In genomic region chrX:49934148-49934547, GRCh38 we compare ENCODE assay signal across 20 cellular contexts. TPM values are rescaled to one million over a fixed set of nuclear protein-coding genes. Genes with fewer than 3 reads are reported as not detected.
DNase-seq lines count a peak whose midpoint lies in the region; ATAC-seq, FAIRE-seq and TF ChIP-seq lines count a peak whose summit lies in the region.
"Had no signal": no experiment of that assay in that cellular context is flagged by ENCODE, and none has a peak within 500 bp of the region (broad histone marks: within the 10 kb centered on the region; RNA-seq: fewer than 3 reads in every experiment).

No MANE protein-coding gene starts in this region.

- H3K36me3 Mint-ChIP-seq in activated T-cell treated with anti-CD3 and anti-CD28 coated beads, Interleukin-2, amount 50 U/mL, for 72 hours (ENCODE audit: insufficient read depth in 2 of 2): no peaks in the 10 kb centered on the region
- no peaks in the 10 kb centered on the region for H3K36me3 Mint-ChIP-seq in CD4-positive, alpha-beta memory T cell

- no peak for ATAC-seq in activated T-cell treated with anti-CD3 and anti-CD28 coated beads, Interleukin-2, amount 50 U/mL, for 72 hours (replicated peaks in 1 of 2)

- POLR2A ChIA-PET in CD4-positive, alpha-beta memory T cell (lab: Charles Lee; ENCODE audit: partially characterized antibody): no interaction called here

- no peak overlapping the region for H3K4me3 Mint-ChIP-seq in activated T-cell treated with anti-CD3 and anti-CD28 coated beads, Interleukin-2, amount 50 U/mL, for 72 hours
- no peak overlapping the region for H3K4me3 Mint-ChIP-seq in CD4-positive, alpha-beta memory T cell
- H3K4me3 Mint-ChIP-seq: IgD-negative memory B cell had no signal

- CTCF ChIA-PET in CD4-positive, alpha-beta memory T cell (lab: Charles Lee; ENCODE audit: partially characterized antibody): no interaction called here

- H3K27ac Mint-ChIP-seq in activated T-cell treated with anti-CD3 and anti-CD28 coated beads, Interleukin-2, amount 50 U/mL, for 72 hours: peak overlapping the region; percentile 57
- no peak overlapping the region for H3K27ac Mint-ChIP-seq in CD4-positive, alpha-beta memory T cell
- H3K27ac Mint-ChIP-seq: IgD-negative memory B cell had no signal

- H3K27ac ChIP-seq in CD4-positive, alpha-beta memory T cell (ENCODE audit: low read depth, low read length): no peak overlapping the region
- H3K27ac ChIP-seq: BLaER1, SK-N-MC had no signal

- H3K27me3 ChIP-seq in CD4-positive, alpha-beta memory T cell (ENCODE audit: insufficient read depth, low read length): no peaks in the 10 kb centered on the region

- FAIRE-seq in GM12892 (lab: Jason Lieb, UNC): no peak
- FAIRE-seq: H54, RCC 7860 had no signal

- H3K4me1 Mint-ChIP-seq in activated T-cell treated with anti-CD3 and anti-CD28 coated beads, Interleukin-2, amount 50 U/mL, for 72 hours (ENCODE audit: low read depth): no peaks in the 10 kb centered on the region
- H3K4me1 Mint-ChIP-seq in CD4-positive, alpha-beta memory T cell: no peaks in the 10 kb centered on the region
- H3K4me1 Mint-ChIP-seq: IgD-negative memory B cell had no signal

- no peaks in the 10 kb centered on the region for H3K36me3 ChIP-seq in CD4-positive, alpha-beta memory T cell (ENCODE audit: insufficient read depth, low read length)
- H3K36me3 ChIP-seq: BLaER1 had no signal

- no peaks in the 10 kb centered on the region for H3K9me3 Mint-ChIP-seq in activated T-cell treated with anti-CD3 and anti-CD28 coated beads, Interleukin-2, amount 50 U/mL, for 72 hours
- H3K9me3 Mint-ChIP-seq in CD4-positive, alpha-beta memory T cell: no peaks in the 10 kb centered on the region

- intact Hi-C loops in CD4-positive, alpha-beta memory T cell (cut with micrococcal nuclease): no loop called here

- no peaks in the 10 kb centered on the region for H3K4me1 ChIP-seq in CD4-positive, alpha-beta memory T cell (ENCODE audit: insufficient read depth, low read length)
- H3K4me1 ChIP-seq: BLaER1 had no signal

- no peak for TF ChIP-seq POLR2A in GM12892 (IDR thresholded peaks at IDR 0.05; ENCODE audit: low read depth, low read length)

- H3K4me3 ChIP-seq in fibroblast of mammary gland (ENCODE audit: control insufficient read depth, low read depth, low read length): no peak overlapping the region
- H3K4me3 ChIP-seq in CD4-positive, alpha-beta memory T cell (ENCODE audit: low read length in 2 of 2): no peak overlapping the region
- H3K4me3 ChIP-seq: BLaER1, SK-N-MC had no signal

- no peak for TF ChIP-seq CTCF in fibroblast of mammary gland (conservative IDR thresholded peaks at IDR 0.05; ENCODE audit: control insufficient read depth, insufficient read depth, low read depth, low read length)

- peaks cover 10% of the 10 kb centered on the region for H3K27me3 Mint-ChIP-seq in activated T-cell treated with anti-CD3 and anti-CD28 coated beads, Interleukin-2, amount 50 U/mL, for 72 hours (ENCODE audit: low read depth)
- no peaks in the 10 kb centered on the region for H3K27me3 Mint-ChIP-seq in CD4-positive, alpha-beta memory T cell
- H3K27me3 Mint-ChIP-seq: IgD-negative memory B cell had no signal

- no peak for DNase-seq in activated T-cell treated with anti-CD3 and anti-CD28 coated beads, Interleukin-2, amount 50 U/mL, for 72 hours
- DNase-seq in activated T-cell treated with anti-CD3 and anti-CD28 coated beads, Interleukin-2, amount 50 U/mL, for 48 hours: no peak
- peak; percentile 8 for DNase-seq in amniotic epithelial cell (ENCODE audit: low read depth)
- peak; percentile 9 for DNase-seq in fibroblast of mammary gland (ENCODE audit: low read depth)
- no peak for DNase-seq in HUDEP-2 (lab: John Stamatoyannopoulos, UW; ENCODE audit: unreplicated experiment in 76 of 76)
- DNase-seq in CD4-positive, alpha-beta memory T cell: no peak
- DNase-seq in Ammon's horn (ENCODE audit: low spot score): no peak
- no peak for DNase-seq in GM12892 (ENCODE audit: insufficient read length)
- DNase-seq: COR-L47, DMS153, MM.1S, NCI-H1436, NCI-H2029, NCI-H774, Right ventricle myocardium superior had no signal

- H3K9me3 ChIP-seq in CD4-positive, alpha-beta memory T cell (ENCODE audit: control insufficient read depth in 1 of 2, low read length in 2 of 2): no peaks in the 10 kb centered on the region
- H3K9me3 ChIP-seq: BLaER1 had no signal

RNA-seq across cellular contexts. Expression of gene CLCN5, which starts 11.8 kb away (rescaled TPM):
- total RNA-seq in activated T-cell treated with anti-CD3 and anti-CD28 coated beads, Interleukin-2, amount 50 U/mL, for 72 hours: 1 to 10 TPM; 4.2 to 4.3 TPM
- total RNA-seq in CD4-positive, alpha-beta memory T cell: 1 to 10 TPM; 1.8 to 2.4 TPM
- under 1 TPM; 0.50 to 0.80 TPM for polyA plus RNA-seq in CD4-positive, alpha-beta memory T cell
- 0.87 TPM for polyA plus RNA-seq in GM12892 (2012; ENCODE audit: missing spikeins)

RNA-seq across cellular contexts. Expression of gene USP27X, which starts 54.9 kb away (rescaled TPM):
- 1 to 10 TPM; 1.9 to 2.1 TPM for total RNA-seq in activated T-cell treated with anti-CD3 and anti-CD28 coated beads, Interleukin-2, amount 50 U/mL, for 72 hours
- total RNA-seq in CD4-positive, alpha-beta memory T cell: 1 to 10 TPM; 7.3 to 7.5 TPM
- 1 to 10 TPM in 1 of 2 donors, under 1 TPM in 1; 0.07 to 1.5 TPM for polyA plus RNA-seq in CD4-positive, alpha-beta memory T cell
- polyA plus RNA-seq in GM12892 (2012; ENCODE audit: missing spikeins): 0.83 TPM

Comparison
In these comparisons a context has a peak if more than half of its experiments do, and no peak if none do; other contexts are left out.
1. DNase-seq: peak in amniotic epithelial cell (single experiment) and fibroblast of mammary gland (single experiment); none in activated T-cell treated with anti-CD3 and anti-CD28 coated beads, Interleukin-2, amount 50 U/mL, for 72 hours (0 of 2), activated T-cell treated with anti-CD3 and anti-CD28 coated beads, Interleukin-2, amount 50 U/mL, for 48 hours (0 of 2), HUDEP-2 (0 of 76), CD4-positive, alpha-beta memory T cell (0 of 5), Ammon's horn (single experiment) and GM12892 (single experiment).